Comparison of ENCODE assay signal across 15 cellular contexts in genomic region chr12:96457191-96457930, GRCh38. TPM values are rescaled to one million over a fixed set of nuclear protein-coding genes. Genes with fewer than 3 reads are reported as not detected.
DNase-seq lines count a peak whose midpoint lies in the region; ATAC-seq, FAIRE-seq and TF ChIP-seq lines count a peak whose summit lies in the region.
"Had no signal": no experiment of that assay in that cellular context is flagged by ENCODE, and none has a peak within 500 bp of the region (broad histone marks: within the 10 kb centered on the region; RNA-seq: fewer than 3 reads in every experiment).

No MANE protein-coding gene starts in this region.

- no peak for ATAC-seq in GM23338
- ATAC-seq: gastrocnemius medialis, psoas muscle had no signal

- H4K20me1 ChIP-seq in GM23338 (replicated peaks; ENCODE audit: insufficient read depth) = no peaks in the 10 kb centered on the region
- no peaks in the 10 kb centered on the region for H4K20me1 ChIP-seq in endothelial cell of umbilical vein (replicated peaks; ENCODE audit: control insufficient read depth, extremely low read depth, insufficient read depth, low read length)

- no peaks in the 10 kb centered on the region for H3K9me1 ChIP-seq in endothelial cell of umbilical vein (replicated peaks; ENCODE audit: control insufficient read depth, extremely low read depth, insufficient read depth, low read length)

- no peaks in the 10 kb centered on the region for H3K36me3 ChIP-seq in CD4-positive, alpha-beta memory T cell (ENCODE audit: insufficient read depth, low read length)
- H3K36me3 ChIP-seq in GM23338 (ENCODE audit: insufficient read depth) (no peaks in the 10 kb centered on the region), endothelial cell of umbilical vein (ENCODE audit: control insufficient read depth in 2 of 2, extremely low read depth in 1 of 2, insufficient read depth in 2 of 2, low read length in 2 of 2) (no peaks in the 10 kb centered on the region)
- H3K36me3 ChIP-seq: gastrocnemius medialis had no signal

- no peak overlapping the region for H3K4me3 ChIP-seq in CD4-positive, alpha-beta memory T cell (ENCODE audit: low read length in 2 of 2)
- no peak overlapping the region for H3K4me3 ChIP-seq in GM23338
- no peak overlapping the region for H3K4me3 ChIP-seq in endothelial cell of umbilical vein (replicated peaks in 1 of 3; ENCODE audit: insufficient read depth in 1 of 3, low read depth in 1 of 3, low read length in 3 of 3)
- H3K4me3 ChIP-seq: gastrocnemius medialis, psoas muscle had no signal

- CTCF ChIA-PET in CD4-positive, alpha-beta memory T cell (lab: Charles Lee; ENCODE audit: partially characterized antibody) = interaction anchor here (0.7 to 1.8 kb wide), 6 partner anchors 8 to 517 kb away, joined by 3 to 5 read pairs (median 4); partner anchors contain the start of gene CFAP54
- CTCF ChIA-PET in endothelial cell of umbilical vein (lab: Charles Lee) = interaction anchor here (1.0 to 2.5 kb wide), 5 partner anchors 9 to 59 kb away, joined by 3 to 11 read pairs (median 6); no protein-coding TSS in a partner anchor

- no peak overlapping the region for H3K4me3 Mint-ChIP-seq in CD4-positive, alpha-beta memory T cell
- no peak overlapping the region for H3K4me3 Mint-ChIP-seq in GM23338

- H2AFZ ChIP-seq in GM23338 (peak overlapping the region; percentile 61), endothelial cell of umbilical vein (ENCODE audit: low read depth, low read length) (no peak overlapping the region)

- no peaks in the 10 kb centered on the region for H3K27me3 ChIP-seq in CD4-positive, alpha-beta memory T cell (ENCODE audit: insufficient read depth, low read length)
- H3K27me3 ChIP-seq in GM23338 (ENCODE audit: insufficient read depth) = no peaks in the 10 kb centered on the region
- no peaks in the 10 kb centered on the region for H3K27me3 ChIP-seq in endothelial cell of umbilical vein (ENCODE audit: control insufficient read depth in 2 of 2, insufficient read depth in 2 of 2, low read length in 2 of 2)
- H3K27me3 ChIP-seq: gastrocnemius medialis had no signal

- H3K9ac ChIP-seq in endothelial cell of umbilical vein (replicated peaks; ENCODE audit: extremely low read depth, insufficient read depth, low read length) = no peak overlapping the region

- DNase-seq in CD4-positive, alpha-beta memory T cell = no peak
- DNase-seq in GM23338 (ENCODE audit: low spot score) = peak; percentile 25
- peak; percentile 31 for DNase-seq in NCI-H345 (lab: John Stamatoyannopoulos, UW)
- peak; percentile 28 for DNase-seq in endothelial cell of umbilical vein (ENCODE audit: low read depth, low spot score)
- DNase-seq in D721Med (ENCODE audit: insufficient read length, low spot score) = no peak
- DNase-seq in H54 (ENCODE audit: insufficient read length, low spot score) = no peak
- no peak for DNase-seq in dedifferentiated amniotic fluid mesenchymal stem cell (ENCODE audit: extremely low spot score)
- no peak for DNase-seq in EL
- DNase-seq: activated CD4-positive, alpha-beta T cell treated with anti-CD3 and anti-CD28 coated beads for 1 hour; activated T-cell treated with anti-CD3 and anti-CD28 coated beads, Interleukin-2, amount 50 U/mL, for 1 hour; amygdala; gastrocnemius medialis; psoas muscle; stimulated activated CD4-positive, alpha-beta T cell treated with anti-CD3 and anti-CD28 coated beads, Interleukin-2, amount 100 ng/mL, for 24 hours had no signal

- H3K9me3 Mint-ChIP-seq in CD4-positive, alpha-beta memory T cell = no peaks in the 10 kb centered on the region
- no peaks in the 10 kb centered on the region for H3K9me3 Mint-ChIP-seq in GM23338

- no peaks in the 10 kb centered on the region for H3K4me1 ChIP-seq in CD4-positive, alpha-beta memory T cell (ENCODE audit: insufficient read depth, low read length)
- H3K4me1 ChIP-seq in GM23338 (ENCODE audit: insufficient read depth) = no peaks in the 10 kb centered on the region
- H3K4me1 ChIP-seq in endothelial cell of umbilical vein (ENCODE audit: control insufficient read depth, extremely low read depth, insufficient read depth, low read length) = peaks cover 12% of the 10 kb centered on the region
- H3K4me1 ChIP-seq: gastrocnemius medialis, psoas muscle had no signal

- FAIRE-seq in endothelial cell of umbilical vein (lab: Jason Lieb, UNC) (no peak), D721Med (lab: Jason Lieb, UNC) (no peak), H54 (lab: Jason Lieb, UNC) (no peak)
- FAIRE-seq: islet of Langerhans had no signal

- no peaks in the 10 kb centered on the region for H3K9me3 ChIP-seq in CD4-positive, alpha-beta memory T cell (ENCODE audit: control insufficient read depth in 1 of 2, low read length in 2 of 2)
- H3K9me3 ChIP-seq in endothelial cell of umbilical vein (replicated peaks; ENCODE audit: control insufficient read depth, insufficient read depth, low read length) = no peaks in the 10 kb centered on the region
- H3K9me3 ChIP-seq: gastrocnemius medialis, psoas muscle had no signal

- POLR2A ChIA-PET in CD4-positive, alpha-beta memory T cell (lab: Charles Lee; ENCODE audit: partially characterized antibody) = interaction anchor here (0.9 to 1.0 kb wide), 2 partner anchors 10 to 12 kb away, joined by 3 read pairs; no protein-coding TSS in a partner anchor
- POLR2A ChIA-PET in endothelial cell of umbilical vein (lab: Charles Lee) = interaction anchor here (0.6 kb wide), 1 partner anchor 67 kb away, joined by 6 read pairs; no protein-coding TSS in a partner anchor

- H3K36me3 Mint-ChIP-seq in CD4-positive, alpha-beta memory T cell = no peaks in the 10 kb centered on the region
- H3K36me3 Mint-ChIP-seq in GM23338 (ENCODE audit: low read depth) = no peaks in the 10 kb centered on the region

- intact Hi-C loops in CD4-positive, alpha-beta memory T cell (cut with micrococcal nuclease) = no loop called here
- intact Hi-C loops in endothelial cell of umbilical vein (cut with micrococcal nuclease) = loop anchor here (1.0 kb wide), 1 partner anchor 10 kb away; no protein-coding TSS in a partner anchor

- no peaks in the 10 kb centered on the region for H3F3A ChIP-seq in GM23338 (replicated peaks; ENCODE audit: low read depth)

- dilution Hi-C loops in endothelial cell of umbilical vein (cut with MboI; ENCODE audit: extremely low pct_ligation_motif_present, low sequenced_read_pairs) = no loop called here

- TF ChIP-seq POLR2A in endothelial cell of umbilical vein (IDR thresholded peaks at IDR 0.05; ENCODE audit: low read depth, low read length) = no peak
- TF ChIP-seq POLR2A in H54 (IDR thresholded peaks at IDR 0.05; ENCODE audit: low read depth, low read length) = no peak

- no peak overlapping the region for H3K27ac ChIP-seq in CD4-positive, alpha-beta memory T cell (ENCODE audit: low read depth, low read length)
- H3K27ac ChIP-seq in GM23338 (ENCODE audit: low read depth) (no peak overlapping the region), endothelial cell of umbilical vein (ENCODE audit: insufficient read depth, low read depth, low read length) (no peak overlapping the region)
- H3K27ac ChIP-seq: gastrocnemius medialis, psoas muscle had no signal

- H3K9me2 ChIP-seq in GM23338 (ENCODE audit: insufficient read depth) = no peaks in the 10 kb centered on the region

- no peak overlapping the region for H3K4me2 ChIP-seq in GM23338
- H3K4me2 ChIP-seq in endothelial cell of umbilical vein (ENCODE audit: insufficient read depth, low read length) = no peak overlapping the region

- TF ChIP-seq CTCF in GM23338 (conservative IDR thresholded peaks at IDR 0.05; ENCODE audit: low read depth in 2 of 2) (no peak), endothelial cell of umbilical vein (IDR thresholded peaks at IDR 0.05; ENCODE audit: extremely low read depth in 1 of 2, insufficient read depth in 1 of 2, low read depth in 1 of 2, low read length in 2 of 2) (no peak), D721Med (IDR thresholded peaks at IDR 0.05; ENCODE audit: insufficient read depth, missing control alignments) (no peak)

- H3K27ac Mint-ChIP-seq in CD4-positive, alpha-beta memory T cell = peak overlapping the region in 4 of 7 donors; percentile 31 to 53 (median 42)
- no peak overlapping the region for H3K27ac Mint-ChIP-seq in GM23338

- H3K27me3 Mint-ChIP-seq in CD4-positive, alpha-beta memory T cell = no peaks in the 10 kb centered on the region
- H3K27me3 Mint-ChIP-seq in GM23338 (ENCODE audit: insufficient read depth, low read depth, poor library complexity) = no peaks in the 10 kb centered on the region

- peaks cover 0 to 6% (median 4%) of the 10 kb centered on the region in 4 donors for H3K4me1 Mint-ChIP-seq in CD4-positive, alpha-beta memory T cell
- no peaks in the 10 kb centered on the region; the same call in 2 of the 3 replicates for H3K4me1 Mint-ChIP-seq in GM23338

- H3K79me2 ChIP-seq in GM23338 (replicated peaks; ENCODE audit: insufficient read depth) = no peaks in the 10 kb centered on the region
- peaks cover 28% of the 10 kb centered on the region for H3K79me2 ChIP-seq in endothelial cell of umbilical vein (ENCODE audit: control insufficient read depth, insufficient read depth, low read length)

- no TSS peak for BruUV-seq in endothelial cell of umbilical vein (replicated peaks; lab: Mats Ljungman, UMichigan)

RNA-seq across cellular contexts. Expression of gene CFAP54, which starts 32.0 kb away (rescaled TPM):
- total RNA-seq in CD4-positive, alpha-beta memory T cell = 1 to 10 TPM in 1 of 2 experiments, under 1 TPM in 1; 0.73 to 1.1 TPM
- under 1 TPM; 0.37 to 0.65 TPM for polyA plus RNA-seq in CD4-positive, alpha-beta memory T cell
- total RNA-seq in GM23338 (2014; rRNA removed; shearing (Covaris generic)) = 0.07 and 0.70 TPM in 2 replicates
- polyA plus RNA-seq in GM23338 (2016; fragmentation: Nextera tagmentation; extraction: Ambion mirVana) = 0.30 and 0.76 TPM in 2 replicates
- total RNA-seq in endothelial cell of umbilical vein = 21.5 and 26.9 TPM in 2 replicates
- polyA plus RNA-seq in endothelial cell of umbilical vein = 3.2 and 3.6 TPM in 2 replicates
- polyA plus RNA-seq in endothelial cell of umbilical vein (2011; cell fraction: cytosol; rRNA removed) = 2.2 and 3.3 TPM in 2 replicates
- 38.2 and 38.5 TPM in 2 replicates for polyA plus RNA-seq in endothelial cell of umbilical vein (2011; cell fraction: nucleus; rRNA removed)
- 9.6 and 9.9 TPM in 2 replicates for polyA plus RNA-seq in endothelial cell of umbilical vein (2012)
- 56.8 and 67.7 TPM in 2 replicates for polyA minus RNA-seq in endothelial cell of umbilical vein
- polyA minus RNA-seq in endothelial cell of umbilical vein (2011; cell fraction: cytosol; rRNA and poly(A)+ RNA removed) = not detected
- polyA minus RNA-seq in endothelial cell of umbilical vein (2011; cell fraction: nucleus; rRNA and poly(A)+ RNA removed) = 189 and 243 TPM in 2 replicates
- total RNA-seq: gastrocnemius medialis had no signal

RNA-seq across cellular contexts. Expression of gene CDK17, which starts 57.1 kb away (rescaled TPM):
- 10 to 100 TPM; 66.9 to 67.4 TPM for total RNA-seq in CD4-positive, alpha-beta memory T cell
- polyA plus RNA-seq in CD4-positive, alpha-beta memory T cell = 10 to 100 TPM; 30.5 to 31.5 TPM
- 24.5 and 34.2 TPM in 2 replicates for total RNA-seq in GM23338 (2014; rRNA removed; shearing (Covaris generic))
- polyA plus RNA-seq in GM23338 (2016; fragmentation: Nextera tagmentation; extraction: Ambion mirVana) (7.0 and 7.6 TPM in 2 replicates), endothelial cell of umbilical vein (53.6 and 61.1 TPM in 2 replicates)
- 176 and 193 TPM in 2 replicates for total RNA-seq in endothelial cell of umbilical vein
- 62.9 and 67.5 TPM in 2 replicates for polyA plus RNA-seq in endothelial cell of umbilical vein (2011; cell fraction: cytosol; rRNA removed)
- 180 and 190 TPM in 2 replicates for polyA plus RNA-seq in endothelial cell of umbilical vein (2011; cell fraction: nucleus; rRNA removed)
- polyA plus RNA-seq in endothelial cell of umbilical vein (2012) = 76.5 and 115 TPM in 2 replicates
- polyA minus RNA-seq in endothelial cell of umbilical vein = 302 and 356 TPM in 2 replicates
- polyA minus RNA-seq in endothelial cell of umbilical vein (2011; cell fraction: cytosol; rRNA and poly(A)+ RNA removed) = 32.8 TPM
- polyA minus RNA-seq in endothelial cell of umbilical vein (2011; cell fraction: nucleus; rRNA and poly(A)+ RNA removed) = 1,081 and 1,155 TPM in 2 replicates

Comparison
In these comparisons a context has a peak if more than half of its experiments do, and no peak if none do; other contexts are left out.
1. DNase-seq: peak in GM23338 (single experiment), NCI-H345 (single experiment) and endothelial cell of umbilical vein (single experiment); none in CD4-positive, alpha-beta memory T cell (0 of 5), D721Med (single experiment), H54 (single experiment), dedifferentiated amniotic fluid mesenchymal stem cell (single experiment) and EL (single experiment).
2. RNA of gene CFAP54, which starts 32.0 kb away (total RNA-seq): 21.5 to 26.9 TPM in endothelial cell of umbilical vein; 0.73 to 1.1 TPM in CD4-positive, alpha-beta memory T cell and 0.07 to 0.70 TPM in GM23338; every median in the first group is over 10 times any median in the second.